11 cellular contexts compared by ENCODE assay signal in the genomic region with DNA sequence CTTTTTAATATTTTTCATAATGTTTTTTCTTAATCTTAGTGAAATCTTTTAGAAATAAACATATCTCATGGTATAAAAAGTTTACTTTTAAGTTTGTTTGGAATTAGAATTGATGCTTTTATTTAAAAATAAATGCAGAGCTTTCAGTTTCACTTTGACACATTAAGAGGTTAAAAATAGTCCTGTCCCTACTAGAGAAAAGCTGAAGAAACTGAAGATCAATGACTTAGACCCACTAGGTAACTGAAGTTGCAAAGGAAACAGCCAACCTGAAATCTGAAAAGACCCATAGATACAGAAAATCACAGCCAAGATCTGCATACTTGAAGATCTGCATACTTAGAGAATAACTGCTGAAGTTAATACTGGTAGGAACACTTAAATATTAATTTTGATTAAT.
DNase-seq lines count a peak whose midpoint lies in the region; ATAC-seq and TF ChIP-seq lines count a peak whose summit lies in the region.
"Had no signal": no experiment of that assay in that cellular context is flagged by ENCODE, and none has a peak within 500 bp of the region (broad histone marks: within the 10 kb centered on the region; RNA-seq: fewer than 3 reads in every experiment).

No MANE protein-coding gene starts in this region.

- H3K4me3 ChIP-seq in OCI-LY7 (ENCODE audit: low read depth, low read length, poor library complexity, severe bottlenecking) = no peak overlapping the region
- H3K4me3 ChIP-seq: SK-N-MC had no signal

- no peak overlapping the region for H3K27ac ChIP-seq in OCI-LY7 (ENCODE audit: low read depth, low read length, poor library complexity, severe bottlenecking)
- H3K27ac ChIP-seq: SK-N-MC had no signal

- intact Hi-C loops in OCI-LY7 (cut with micrococcal nuclease; ENCODE audit: unreplicated experiment) = no loop called here

- 0 out of 2 replicates have a peak, but pooled peaks cover 2% of the 10 kb centered on the region for H3K9me3 ChIP-seq in OCI-LY7 (ENCODE audit: low read length)

- no peaks in the 10 kb centered on the region for H3K9me2 ChIP-seq in OCI-LY7 (ENCODE audit: insufficient read depth, low read length)

- ATAC-seq in GM18502 (IDR thresholded peaks at IDR 0.05; ENCODE audit: poor library complexity, unreplicated experiment) (peak; percentile 95), GM21526 (IDR thresholded peaks at IDR 0.05; ENCODE audit: low FRiP score, unreplicated experiment) (peak; percentile 90), HG03342 (IDR thresholded peaks at IDR 0.05; ENCODE audit: unreplicated experiment) (peak; percentile 90)
- no peak for ATAC-seq in central memory CD8-positive, alpha-beta T cell (replicated peaks; ENCODE audit: extremely low read depth, poor library complexity, severe bottlenecking)

- CTCF ChIA-PET in OCI-LY7 (lab: Charles Lee; ENCODE audit: unreplicated experiment) = no interaction called here

- H3K4me1 ChIP-seq in OCI-LY7 (ENCODE audit: insufficient read depth, low read length, poor library complexity, severe bottlenecking) = no peaks in the 10 kb centered on the region

- no peaks in the 10 kb centered on the region for H3K79me2 ChIP-seq in OCI-LY7 (ENCODE audit: insufficient read depth, low read depth, low read length)

- no peak overlapping the region for H2AFZ ChIP-seq in OCI-LY7 (ENCODE audit: low read length)

- H3K9me3 Mint-ChIP-seq in central memory CD8-positive, alpha-beta T cell = no peaks in the 10 kb centered on the region

- no peaks in the 10 kb centered on the region for H3K27me3 Mint-ChIP-seq in central memory CD8-positive, alpha-beta T cell

- POLR2A ChIA-PET in OCI-LY7 (lab: Charles Lee) = interaction anchor here (0.7 kb wide), 1 partner anchor 35 kb away, joined by 3 read pairs; no protein-coding TSS in a partner anchor

- no peak overlapping the region for H3K27ac Mint-ChIP-seq in central memory CD8-positive, alpha-beta T cell (ENCODE audit: low read depth)
- H3K27ac Mint-ChIP-seq: activated naive CD8-positive, alpha-beta T cell had no signal

- no peak for TF ChIP-seq CTCF in OCI-LY7 (conservative IDR thresholded peaks at IDR 0.05; ENCODE audit: low read length)

- peaks cover 30% of the 10 kb centered on the region for H3K4me1 Mint-ChIP-seq in central memory CD8-positive, alpha-beta T cell

- H3K4me3 Mint-ChIP-seq in central memory CD8-positive, alpha-beta T cell = peak overlapping the region; percentile 21
- H3K4me3 Mint-ChIP-seq: activated naive CD8-positive, alpha-beta T cell had no signal

- no TSS peak for BruUV-seq in OCI-LY7 (replicated peaks; lab: Mats Ljungman, UMichigan)

- no peak overlapping the region for H3K4me2 ChIP-seq in OCI-LY7 (ENCODE audit: low read length)

- H4K20me1 ChIP-seq in OCI-LY7 (ENCODE audit: insufficient read depth, low read length) = no peaks in the 10 kb centered on the region

- no peaks in the 10 kb centered on the region for H3K36me3 Mint-ChIP-seq in central memory CD8-positive, alpha-beta T cell (ENCODE audit: insufficient read depth)

- no peak for DNase-seq in central memory CD8-positive, alpha-beta T cell (ENCODE audit: low spot score in 2 of 2)
- DNase-seq in OCI-LY7 (ENCODE audit: low spot score) = no peak
- no peak for DNase-seq in NCI-H69 (lab: John Stamatoyannopoulos, UW)
- no peak for DNase-seq in NCI-H2029 (lab: John Stamatoyannopoulos, UW)
- no peak for DNase-seq in A172 (ENCODE audit: low spot score)
- DNase-seq: glutamatergic neuron had no signal

- no peaks in the 10 kb centered on the region for H3K36me3 ChIP-seq in OCI-LY7 (ENCODE audit: insufficient read depth, low read length)
